35 cellular contexts compared by ENCODE assay signal in genomic region chr1:220084460-220084859, GRCh38. TPM values are rescaled to one million over a fixed set of nuclear protein-coding genes. Genes with fewer than 3 reads are reported as not detected.
DNase-seq lines count a peak whose midpoint lies in the region; ATAC-seq and TF ChIP-seq lines count a peak whose summit lies in the region.
"Had no signal": no experiment of that assay in that cellular context is flagged by ENCODE, and none has a peak within 500 bp of the region (broad histone marks: within the 10 kb centered on the region; RNA-seq: fewer than 3 reads in every experiment).

No MANE protein-coding gene starts in this region.

- POLR2A ChIA-PET in activated B cell treated with CpG ODN at 0.5 μM for 24 hours (lab: Charles Lee): no interaction called here

- H3K4me3 ChIP-seq in effector memory CD4-positive, alpha-beta T cell (ENCODE audit: insufficient read depth, low read depth, low read length, poor library complexity, severe bottlenecking): no peak overlapping the region
- H3K4me3 ChIP-seq: psoas muscle, thoracic aorta, vagina had no signal

- no peak overlapping the region for H3K27ac ChIP-seq in effector memory CD4-positive, alpha-beta T cell (ENCODE audit: insufficient read depth, low read length, poor library complexity, severe bottlenecking)
- H3K27ac ChIP-seq: psoas muscle, thoracic aorta, vagina had no signal

- no peak for ATAC-seq in activated B cell treated with CpG ODN at 0.5 μM for 24 hours (ENCODE audit: low read depth)
- ATAC-seq in memory B cell (ENCODE audit: low read depth): no peak
- ATAC-seq in GM21381 (IDR thresholded peaks at IDR 0.05; ENCODE audit: unreplicated experiment): no peak
- no peak for ATAC-seq in GM21367 (IDR thresholded peaks at IDR 0.05; ENCODE audit: unreplicated experiment)
- ATAC-seq: activated CD4-positive, CD25-positive, alpha-beta regulatory T cell treated with anti-CD3 and anti-CD28 coated beads, Interleukin-2, amount 50 U/mL, for 24 hours; left ventricle myocardium superior; natural killer cell; psoas muscle; T-helper 17 cell had no signal

- DNase-seq in CD1c-positive myeloid dendritic cell (ENCODE audit: extremely low spot score): peak; percentile 51
- no peak for DNase-seq in activated B cell treated with CpG ODN at 0.5 μM for 24 hours
- DNase-seq in fibroblast of gingiva (ENCODE audit: low read depth): peak; percentile 3
- DNase-seq in memory B cell (ENCODE audit: low spot score in 2 of 2): no peak
- no peak for DNase-seq in effector memory CD4-positive, alpha-beta T cell
- no peak for DNase-seq in OCI-M1 (lab: John Stamatoyannopoulos, UW)
- DNase-seq: activated CD4-positive, alpha-beta T cell treated with anti-CD3 and anti-CD28 coated beads, Interleukin-2, amount 50 U/mL, for 4 hours; activated naive CD4-positive, alpha-beta T cell; activated T-cell treated with anti-CD3 and anti-CD28 coated beads, Interleukin-2, amount 50 U/mL, for 48 hours; Calu3; DMS79; glutamatergic neuron; GOT3; HFFc6; islet precursor cell; left ventricle myocardium superior; midbrain; natural killer cell; NCI-H1092 treated with DMSO at 0.1 percent for 48 hours; NCI-H187; NCI-H2171 treated with DMSO at 0.1 percent for 48 hours; NCI-H510A; nucleus accumbens; psoas muscle; SK-N-SH; stimulated activated CD4-positive, alpha-beta T cell treated with anti-CD3 and anti-CD28 coated beads, Interleukin-2, amount 100 ng/mL, for 24 hours; T-helper 17 cell had no signal

- H3K27me3 Mint-ChIP-seq in activated B cell treated with CpG ODN at 0.5 μM for 24 hours: no peaks in the 10 kb centered on the region
- H3K27me3 Mint-ChIP-seq in memory B cell: no peaks in the 10 kb centered on the region
- H3K27me3 Mint-ChIP-seq: central memory CD8-positive, alpha-beta T cell; stimulated activated naive CD8-positive, alpha-beta T cell treated with anti-CD3 and anti-CD28 coated beads, Interleukin-15, Interleukin-2, amounts not matched to agents 100 ng/mL and 50 ng/mL, for 24 hours; T-helper 17 cell had no signal

- no peaks in the 10 kb centered on the region for H3K9me3 ChIP-seq in effector memory CD4-positive, alpha-beta T cell (ENCODE audit: control insufficient read depth, low read length)
- H3K9me3 ChIP-seq: psoas muscle, SK-N-SH, thoracic aorta, vagina had no signal

- H3K27ac Mint-ChIP-seq in activated B cell treated with CpG ODN at 0.5 μM for 24 hours: peak overlapping the region; percentile 25
- H3K27ac Mint-ChIP-seq in memory B cell: peak overlapping the region; percentile 17
- H3K27ac Mint-ChIP-seq: CD14-positive monocyte; HFFc6; stimulated activated naive CD8-positive, alpha-beta T cell treated with anti-CD3 and anti-CD28 coated beads, Interleukin-15, Interleukin-2, amounts not matched to agents 100 ng/mL and 50 ng/mL, for 24 hours; T-helper 17 cell had no signal

- H3K4me3 Mint-ChIP-seq in activated B cell treated with CpG ODN at 0.5 μM for 24 hours: no peak overlapping the region
- H3K4me3 Mint-ChIP-seq in memory B cell: no peak overlapping the region
- H3K4me3 Mint-ChIP-seq: CD14-positive monocyte; central memory CD8-positive, alpha-beta T cell; HFFc6; natural killer cell; stimulated activated naive CD8-positive, alpha-beta T cell treated with anti-CD3 and anti-CD28 coated beads, Interleukin-15, Interleukin-2, amounts not matched to agents 100 ng/mL and 50 ng/mL, for 24 hours; T-helper 17 cell had no signal

- H3K36me3 ChIP-seq in effector memory CD4-positive, alpha-beta T cell (ENCODE audit: control insufficient read depth, insufficient read depth, low read length): no peaks in the 10 kb centered on the region
- H3K36me3 ChIP-seq: thoracic aorta, vagina had no signal

- no peak for TF ChIP-seq CTCF in activated B cell treated with CpG ODN at 0.5 μM for 24 hours (IDR thresholded peaks at IDR 0.05)

- no peaks in the 10 kb centered on the region for H3K4me1 ChIP-seq in effector memory CD4-positive, alpha-beta T cell (ENCODE audit: control insufficient read depth, insufficient read depth, low read length, poor library complexity, severe bottlenecking)
- H3K4me1 ChIP-seq: psoas muscle, vagina had no signal

- peaks cover 27% of the 10 kb centered on the region for H3K4me1 Mint-ChIP-seq in activated B cell treated with CpG ODN at 0.5 μM for 24 hours
- peaks cover 8% of the 10 kb centered on the region for H3K4me1 Mint-ChIP-seq in memory B cell

- intact Hi-C loops in activated B cell treated with CpG ODN at 0.5 μM for 24 hours (cut with micrococcal nuclease): no loop called here

- H3K9me3 Mint-ChIP-seq in activated B cell treated with CpG ODN at 0.5 μM for 24 hours (no peaks in the 10 kb centered on the region), memory B cell (no peaks in the 10 kb centered on the region)
- H3K9me3 Mint-ChIP-seq: CD14-positive monocyte; central memory CD8-positive, alpha-beta T cell; HFFc6; natural killer cell; stimulated activated naive CD8-positive, alpha-beta T cell treated with anti-CD3 and anti-CD28 coated beads, Interleukin-15, Interleukin-2, amounts not matched to agents 100 ng/mL and 50 ng/mL, for 24 hours had no signal

- H3K27me3 ChIP-seq in effector memory CD4-positive, alpha-beta T cell (replicated peaks; ENCODE audit: control insufficient read depth, insufficient read depth, low read length, poor library complexity, severe bottlenecking): no peaks in the 10 kb centered on the region
- H3K27me3 ChIP-seq: vagina had no signal

- CTCF ChIA-PET in activated B cell treated with CpG ODN at 0.5 μM for 24 hours (lab: Charles Lee): no interaction called here

- peaks cover 28% of the 10 kb centered on the region for H3K36me3 Mint-ChIP-seq in activated B cell treated with CpG ODN at 0.5 μM for 24 hours (ENCODE audit: low read depth)
- H3K36me3 Mint-ChIP-seq in memory B cell: peaks cover 12% of the 10 kb centered on the region
- H3K36me3 Mint-ChIP-seq: natural killer cell had no signal

RNA-seq across cellular contexts. Expression of gene BPNT1, which starts 5.1 kb away (rescaled TPM):
- 22.8 and 23.6 TPM in 2 replicates for total RNA-seq in activated B cell treated with CpG ODN at 0.5 μM for 24 hours

RNA-seq across cellular contexts. Expression of gene IARS2, which starts 9.5 kb away (rescaled TPM):
- total RNA-seq in activated B cell treated with CpG ODN at 0.5 μM for 24 hours: 39.8 and 41.9 TPM in 2 replicates

RNA-seq across cellular contexts. Expression of gene EPRS1, which starts 38.2 kb away (rescaled TPM):
- total RNA-seq in activated B cell treated with CpG ODN at 0.5 μM for 24 hours: 114 and 119 TPM in 2 replicates

Comparison
In these comparisons a context has a peak if more than half of its experiments do, and no peak if none do; other contexts are left out.
1. DNase-seq: peak in CD1c-positive myeloid dendritic cell (single experiment) and fibroblast of gingiva (single experiment); none in activated B cell treated with CpG ODN at 0.5 μM for 24 hours (single experiment), memory B cell (0 of 2), effector memory CD4-positive, alpha-beta T cell (0 of 3) and OCI-M1 (single experiment).